In the genomic region with DNA sequence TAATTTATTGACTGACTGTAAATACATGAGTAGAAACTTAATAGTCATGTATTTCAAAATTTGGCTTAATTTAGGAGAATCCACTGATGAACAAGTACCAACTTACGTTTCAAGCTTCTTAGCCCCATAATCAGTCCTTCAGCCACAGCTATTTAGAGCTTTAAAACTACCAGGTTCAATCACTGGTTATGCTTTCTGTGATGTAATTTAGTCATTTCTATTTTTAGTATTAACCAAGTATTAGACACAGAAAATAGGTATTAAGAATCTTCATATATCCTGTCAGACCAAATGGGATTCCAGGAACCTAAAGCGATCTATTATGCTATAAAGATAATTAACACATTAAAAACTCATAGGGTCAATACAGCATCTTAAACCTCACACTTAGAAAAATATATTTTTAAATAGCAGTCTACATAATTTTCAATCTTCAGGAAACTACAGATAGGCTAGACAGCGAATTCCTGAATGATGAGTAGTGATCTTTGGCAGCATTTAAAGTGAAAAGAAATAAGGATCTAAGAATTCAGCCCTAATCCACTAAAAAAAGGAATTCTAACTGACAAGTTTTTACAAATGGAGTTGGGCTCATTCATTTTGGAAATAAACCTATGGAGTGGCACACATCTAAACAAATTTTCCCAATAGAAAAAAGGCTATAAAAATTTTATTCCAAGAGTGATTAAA, we compare ENCODE assay signal across 10 cellular contexts. TPM values are rescaled to one million over a fixed set of nuclear protein-coding genes. Genes with fewer than 3 reads are reported as not detected.
DNase-seq lines count a peak whose midpoint lies in the region; ATAC-seq and TF ChIP-seq lines count a peak whose summit lies in the region.
"Had no signal": no experiment of that assay in that cellular context is flagged by ENCODE, and none has a peak within 500 bp of the region (broad histone marks: within the 10 kb centered on the region; RNA-seq: fewer than 3 reads in every experiment).

No MANE protein-coding gene starts in this region.

- H3K27me3 ChIP-seq in H7 (ENCODE audit: control insufficient read depth, insufficient read depth, low read length): no peaks in the 10 kb centered on the region

- peak; percentile 58 for ATAC-seq in GM18502 (IDR thresholded peaks at IDR 0.05; ENCODE audit: poor library complexity, unreplicated experiment)
- ATAC-seq in HG03520 (IDR thresholded peaks at IDR 0.05; ENCODE audit: unreplicated experiment): peak; percentile 60
- no peak for ATAC-seq in GM21619 (IDR thresholded peaks at IDR 0.05; ENCODE audit: unreplicated experiment)
- ATAC-seq in GM19324 (IDR thresholded peaks at IDR 0.05; ENCODE audit: low FRiP score, unreplicated experiment): no peak

- peak; percentile 81 for DNase-seq in choroid plexus epithelial cell (ENCODE audit: low read depth)
- DNase-seq in retinal pigment epithelial cell (ENCODE audit: low read depth): peak; percentile 36
- no peak for DNase-seq in H7
- no peak for DNase-seq in activated CD8-positive, alpha-beta memory T cell treated with anti-CD3 and anti-CD28 coated beads for 24 hours

- H3K4me3 ChIP-seq in choroid plexus epithelial cell (ENCODE audit: low read depth, low read length) (no peak overlapping the region), retinal pigment epithelial cell (ENCODE audit: low read length) (no peak overlapping the region), H7 (ENCODE audit: insufficient read depth, low read depth, low read length) (no peak overlapping the region)
- H3K4me3 ChIP-seq: HAP-1, prostate gland had no signal

- TF ChIP-seq CTCF in choroid plexus epithelial cell (conservative IDR thresholded peaks at IDR 0.05; ENCODE audit: low read depth, low read length): no peak
- TF ChIP-seq CTCF in retinal pigment epithelial cell (conservative IDR thresholded peaks at IDR 0.05; ENCODE audit: low read depth, low read length): no peak

- peaks cover 15% of the 10 kb centered on the region for H3K36me3 ChIP-seq in H7 (replicated peaks; ENCODE audit: control insufficient read depth, insufficient read depth, low read length)

RNA-seq across cellular contexts. Expression of a gene that starts 51.5 kb away (rescaled TPM):
- 65.6 and 69.3 TPM in 2 replicates for total RNA-seq in H7 (2014; rRNA removed; shearing (Covaris generic))

RNA-seq across cellular contexts. Expression of a gene that starts 59.6 kb away (rescaled TPM):
- total RNA-seq in H7 (2014; rRNA removed; shearing (Covaris generic)): 3.5 and 6.1 TPM in 2 replicates

Comparison
In these comparisons a context has a peak if more than half of its experiments do, and no peak if none do; other contexts are left out.
1. ATAC-seq: peak in GM18502 (single experiment) and HG03520 (single experiment); none in GM21619 (single experiment) and GM19324 (single experiment).
2. DNase-seq: peak in choroid plexus epithelial cell (single experiment) and retinal pigment epithelial cell (single experiment); none in H7 (single experiment) and activated CD8-positive, alpha-beta memory T cell treated with anti-CD3 and anti-CD28 coated beads for 24 hours (single experiment).